ENCODE assay signal across 15 cellular contexts in the genomic region with DNA sequence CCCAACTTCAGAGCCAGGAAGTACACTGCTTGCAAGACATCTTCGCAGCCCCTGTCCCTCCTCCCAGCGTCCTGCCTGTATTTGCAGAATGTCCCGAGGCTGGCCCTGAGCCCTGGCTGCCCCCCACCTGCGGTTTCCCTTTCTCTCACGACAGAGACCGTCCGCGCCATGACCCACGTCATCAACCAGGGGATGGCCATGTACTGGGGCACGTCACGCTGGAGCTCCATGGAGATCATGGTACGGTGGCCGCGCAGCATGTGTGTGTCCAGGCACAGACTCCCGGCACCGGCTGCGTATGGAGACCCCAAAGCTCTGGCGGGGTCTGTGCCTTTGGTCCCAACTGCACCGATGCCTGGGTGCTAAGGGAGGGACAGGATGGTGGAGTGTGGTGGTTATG.
"Had no signal": no experiment of that assay in that cellular context is flagged by ENCODE, and none has a peak within 500 bp of the region (broad histone marks: within the 10 kb centered on the region; RNA-seq: fewer than 3 reads in every experiment).

No MANE protein-coding gene starts in this region.

- DNase-seq: activated CD4-positive, alpha-beta T cell treated with anti-CD3 and anti-CD28 coated beads, Interleukin-2, amount 50 U/mL, for 48 hours; activated CD4-positive, CD25-positive, alpha-beta regulatory T cell treated with anti-CD3 and anti-CD28 coated beads, Interleukin-2, amount 50 U/mL, for 72 hours; activated gamma-delta T cell; islet precursor cell; naive thymus-derived CD4-positive, alpha-beta T cell; stimulated activated CD4-positive, alpha-beta T cell treated with anti-CD3 and anti-CD28 coated beads, Interleukin-4, amount 100 ng/mL, for 24 hours; transverse colon had no signal

- H3K27me3 Mint-ChIP-seq: naive thymus-derived CD4-positive, alpha-beta T cell had no signal

- H3K4me3 ChIP-seq: body of pancreas, cardiac muscle cell, heart left ventricle, prostate gland, transverse colon had no signal

- H3K36me3 ChIP-seq: cardiac muscle cell, prostate gland, transverse colon had no signal

- H3K27ac Mint-ChIP-seq: T-helper 2 cell treated with Interferon-gamma antibody and Interleukin-4, amounts not matched to agents 5 μg/mL and 100 μg/mL, for 36 hours had no signal

- H3K9me3 ChIP-seq: body of pancreas, heart left ventricle, prostate gland, transverse colon had no signal

- H3K27ac ChIP-seq: body of pancreas, cardiac muscle cell, heart left ventricle, prostate gland, transverse colon, VCaP had no signal

- H3K4me1 ChIP-seq: body of pancreas, transverse colon had no signal

- ATAC-seq: body of pancreas; heart left ventricle; naive thymus-derived CD4-positive, alpha-beta T cell; SK-N-SH treated with all-trans-retinoic acid at 6 μM for 48 hours had no signal

- H3K9me3 Mint-ChIP-seq: naive thymus-derived CD4-positive, alpha-beta T cell; T-helper 2 cell treated with Interferon-gamma antibody and Interleukin-4, amounts not matched to agents 5 μg/mL and 100 μg/mL, for 36 hours had no signal

- H3K4me3 Mint-ChIP-seq: naive thymus-derived CD4-positive, alpha-beta T cell; T-helper 2 cell treated with Interferon-gamma antibody and Interleukin-4, amounts not matched to agents 5 μg/mL and 100 μg/mL, for 36 hours had no signal

- FAIRE-seq: urothelium cell line had no signal
